ENCODE assay signal across 8 cellular contexts in genomic region chr10:95229724-95230627, GRCh38. TPM values are rescaled to one million over a fixed set of nuclear protein-coding genes. Genes with fewer than 3 reads are reported as not detected.
A peak's percentile ranks its signal among the peaks of the same experiment; 100 is the strongest.
DNase-seq lines count a peak whose midpoint lies in the region; ATAC-seq, FAIRE-seq and TF ChIP-seq lines count a peak whose summit lies in the region.

No MANE protein-coding gene starts in this region.

- ATAC-seq in CD8-positive, alpha-beta T cell = no peak
- ATAC-seq in natural killer cell treated with Interleukin-12 subunit alpha and Interleukin-12 subunit beta and Interleukin-15 and Interleukin-18, amount 100 ng/mL, for 72 hours = no peak
- ATAC-seq in GM19455 (IDR thresholded peaks at IDR 0.05; ENCODE audit: unreplicated experiment) = no peak

- no peaks in the 10 kb centered on the region for H3K27me3 ChIP-seq in CD8-positive, alpha-beta T cell (ENCODE audit: insufficient read depth, low read length)
- H3K27me3 ChIP-seq in NT2/D1 (ENCODE audit: insufficient read depth, insufficient read length) (no peaks in the 10 kb centered on the region), endocrine pancreas (ENCODE audit: control insufficient read depth, insufficient read depth, low read length) (no peaks in the 10 kb centered on the region)

- no peaks in the 10 kb centered on the region for H3K36me3 Mint-ChIP-seq in CD8-positive, alpha-beta T cell
- H3K36me3 Mint-ChIP-seq in natural killer cell treated with Interleukin-12 subunit alpha and Interleukin-12 subunit beta and Interleukin-15 and Interleukin-18, amount 100 ng/mL, for 72 hours = no peaks in the 10 kb centered on the region

- CTCF ChIA-PET in CD8-positive, alpha-beta T cell (lab: Charles Lee) = interaction anchor here (0.7 kb wide), 1 partner anchor 24 kb away, joined by 3 read pairs; no protein-coding TSS in a partner anchor

- no peaks in the 10 kb centered on the region for H3K9me3 ChIP-seq in CD8-positive, alpha-beta T cell (ENCODE audit: low read length)
- peaks cover 22% of the 10 kb centered on the region; the same call in 1 of the 2 replicates for H3K9me3 ChIP-seq in NT2/D1 (ENCODE audit: insufficient read depth, low read length)
- H3K9me3 ChIP-seq in endocrine pancreas (ENCODE audit: control insufficient read depth, low read length) = no peaks in the 10 kb centered on the region

- H3K27me3 Mint-ChIP-seq in CD8-positive, alpha-beta T cell (ENCODE audit: low read depth) = peaks cover 2% of the 10 kb centered on the region
- no peaks in the 10 kb centered on the region for H3K27me3 Mint-ChIP-seq in natural killer cell treated with Interleukin-12 subunit alpha and Interleukin-12 subunit beta and Interleukin-15 and Interleukin-18, amount 100 ng/mL, for 72 hours

- peaks cover 6% of the 10 kb centered on the region for H3K4me1 ChIP-seq in CD8-positive, alpha-beta T cell (ENCODE audit: insufficient read depth, low read length)
- no peaks in the 10 kb centered on the region for H3K4me1 ChIP-seq in NT2/D1 (ENCODE audit: insufficient read depth, insufficient read length)
- no peaks in the 10 kb centered on the region for H3K4me1 ChIP-seq in endocrine pancreas (ENCODE audit: control insufficient read depth, insufficient read depth, low read length)

- DNase-seq in CD8-positive, alpha-beta T cell = no peak
- no peak for DNase-seq in NT2/D1 (ENCODE audit: low read depth, low spot score)
- DNase-seq in natural killer cell treated with Interleukin-12 subunit alpha and Interleukin-12 subunit beta and Interleukin-15 and Interleukin-18, amount 100 ng/mL, for 72 hours (ENCODE audit: low spot score) = no peak
- DNase-seq in DMS153 treated with DMSO at 0.1 percent for 48 hours (lab: John Stamatoyannopoulos, UW; ENCODE audit: unreplicated experiment) = no peak
- DNase-seq in D721Med (ENCODE audit: insufficient read length, low spot score) = no peak
- no peak for DNase-seq in GM13976 (ENCODE audit: low spot score)

- no peak overlapping the region for H3K27ac Mint-ChIP-seq in CD8-positive, alpha-beta T cell
- H3K27ac Mint-ChIP-seq in natural killer cell treated with Interleukin-12 subunit alpha and Interleukin-12 subunit beta and Interleukin-15 and Interleukin-18, amount 100 ng/mL, for 72 hours = peak overlapping the region; percentile 85 to 89

- H3K4me3 ChIP-seq in CD8-positive, alpha-beta T cell (ENCODE audit: low read depth, low read length) = peak overlapping the region; percentile 56
- H3K4me3 ChIP-seq in NT2/D1 (ENCODE audit: insufficient read length, low read depth) (peak overlapping the region; percentile 43), endocrine pancreas (ENCODE audit: control insufficient read depth, insufficient read depth, low read length) (peak overlapping the region; percentile 72)

- H3K36me3 ChIP-seq in CD8-positive, alpha-beta T cell (ENCODE audit: insufficient read depth, low read length) = no peaks in the 10 kb centered on the region
- H3K36me3 ChIP-seq in NT2/D1 (ENCODE audit: insufficient read depth, insufficient read length, low read length) = peaks cover 27% of the 10 kb centered on the region
- H3K36me3 ChIP-seq in endocrine pancreas (ENCODE audit: control insufficient read depth, insufficient read depth, low read length) = no peaks in the 10 kb centered on the region

- FAIRE-seq in D721Med (lab: Jason Lieb, UNC) = no peak

- peaks cover 10% of the 10 kb centered on the region for H3K4me1 Mint-ChIP-seq in CD8-positive, alpha-beta T cell (ENCODE audit: low read depth)
- peaks cover 12 to 17% of the 10 kb centered on the region in 2 donors for H3K4me1 Mint-ChIP-seq in natural killer cell treated with Interleukin-12 subunit alpha and Interleukin-12 subunit beta and Interleukin-15 and Interleukin-18, amount 100 ng/mL, for 72 hours (ENCODE audit: low read depth in 2 of 2)

- peak overlapping the region; percentile 86 for H3K4me3 Mint-ChIP-seq in CD8-positive, alpha-beta T cell
- H3K4me3 Mint-ChIP-seq in natural killer cell treated with Interleukin-12 subunit alpha and Interleukin-12 subunit beta and Interleukin-15 and Interleukin-18, amount 100 ng/mL, for 72 hours = peak overlapping the region; percentile 93

- in situ Hi-C loops in GM13976 (cut with MboI; ENCODE audit: low sequenced_read_pairs, unreplicated experiment) = no loop called here

- H3K9ac ChIP-seq in NT2/D1 (ENCODE audit: insufficient read length, low read depth) (peak overlapping the region; percentile 72), endocrine pancreas (ENCODE audit: control insufficient read depth, insufficient read depth, low read length) (peak overlapping the region; percentile 83)

- intact Hi-C loops in CD8-positive, alpha-beta T cell (cut with DNase I, micrococcal nuclease) = no loop called here

- TF ChIP-seq CTCF in CD8-positive, alpha-beta T cell (IDR thresholded peaks at IDR 0.05) = no peak
- TF ChIP-seq CTCF in D721Med (IDR thresholded peaks at IDR 0.05; ENCODE audit: insufficient read depth, missing control alignments) = no peak
- no peak for TF ChIP-seq CTCF in GM13976 (IDR thresholded peaks at IDR 0.05; ENCODE audit: borderline replicate concordance, control extremely low read depth, extremely low read depth, insufficient read depth, missing control alignments)

- POLR2A ChIA-PET in CD8-positive, alpha-beta T cell (lab: Charles Lee) = no interaction called here

- H3K9me3 Mint-ChIP-seq in CD8-positive, alpha-beta T cell = no peaks in the 10 kb centered on the region
- H3K9me3 Mint-ChIP-seq in natural killer cell treated with Interleukin-12 subunit alpha and Interleukin-12 subunit beta and Interleukin-15 and Interleukin-18, amount 100 ng/mL, for 72 hours = no peaks in the 10 kb centered on the region

- H3K27ac ChIP-seq in CD8-positive, alpha-beta T cell (ENCODE audit: low read depth, low read length) = no peak overlapping the region

RNA-seq across cellular contexts. Expression of gene ACSM6, which starts 35.9 kb away (rescaled TPM):
- total RNA-seq in CD8-positive, alpha-beta T cell = not detected
- total RNA-seq in natural killer cell treated with Interleukin-12 subunit alpha and Interleukin-12 subunit beta and Interleukin-15 and Interleukin-18, amount 100 ng/mL, for 72 hours = not detected
